ENCODE assay signal across 8 cellular contexts in the genomic region with DNA sequence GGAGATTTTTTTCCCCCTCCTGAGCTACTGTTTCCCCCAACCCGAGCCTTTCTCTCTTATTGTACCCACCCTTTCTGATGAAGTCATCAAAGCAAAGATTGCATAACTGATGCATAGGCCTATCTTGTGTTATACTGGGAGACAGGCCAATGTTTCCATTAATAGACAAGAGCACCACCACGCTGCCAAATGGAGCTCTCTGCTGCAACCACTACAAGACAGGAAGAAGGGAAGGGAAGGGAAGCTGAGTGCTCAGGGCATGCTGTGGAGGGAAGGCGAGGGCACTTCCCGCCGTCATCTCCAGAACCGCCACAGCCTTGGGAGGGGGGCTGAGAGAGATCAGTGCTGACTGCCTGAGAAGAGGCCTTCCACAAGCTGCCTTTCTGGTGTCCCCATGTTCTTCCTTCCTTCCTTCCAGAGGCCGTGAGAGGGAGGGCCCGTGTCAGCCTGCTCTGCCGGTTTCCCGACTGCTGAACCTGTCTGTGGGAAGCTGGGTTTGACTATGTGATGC.
DNase-seq lines count a peak whose midpoint lies in the region; ATAC-seq and TF ChIP-seq lines count a peak whose summit lies in the region.

No MANE protein-coding gene starts in this region.

- no peaks in the 10 kb centered on the region for H3K36me3 Mint-ChIP-seq in Caco-2 (ENCODE audit: insufficient read depth, unreplicated experiment)

- in situ Hi-C loops in brain microvascular endothelial cell (cut with HindIII; ENCODE audit: low pct_ligation_motif_present, low sequenced_read_pairs): no loop called here

- no peak for TF ChIP-seq CTCF in Caco-2 (IDR thresholded peaks at IDR 0.05; ENCODE audit: insufficient read depth in 1 of 2, low read depth in 1 of 2, low read length in 1 of 2, severe bottlenecking in 1 of 2, unreplicated experiment in 1 of 2)
- TF ChIP-seq CTCF in brain microvascular endothelial cell (IDR thresholded peaks at IDR 0.05; ENCODE audit: low read depth, low read length, missing control alignments): peak; percentile 59
- no peak for TF ChIP-seq CTCF in suprapubic skin (IDR thresholded peaks at IDR 0.05)

- peak overlapping the region; percentile 42 for H3K27ac Mint-ChIP-seq in Caco-2 (ENCODE audit: unreplicated experiment)

- no peaks in the 10 kb centered on the region for H3K27me3 Mint-ChIP-seq in Caco-2 (ENCODE audit: insufficient read depth, unreplicated experiment)

- CTCF ChIA-PET in Caco-2 (lab: Charles Lee): interaction anchor here (0.7 to 1.4 kb wide), 2 partner anchors 84 to 514 kb away, joined by 3 to 4 read pairs; no protein-coding TSS in a partner anchor

- no peak overlapping the region for H3K4me3 Mint-ChIP-seq in Caco-2 (ENCODE audit: unreplicated experiment)

- H3K27me3 ChIP-seq in Caco-2 (replicated peaks; ENCODE audit: control insufficient read depth, insufficient read depth, low read length) (no peaks in the 10 kb centered on the region), brain microvascular endothelial cell (replicated peaks) (no peaks in the 10 kb centered on the region), suprapubic skin (no peaks in the 10 kb centered on the region)

- H3K4me1 ChIP-seq in Caco-2 (peaks cover 32% of the 10 kb centered on the region), suprapubic skin (peaks cover 31% of the 10 kb centered on the region)

- H3K9me3 ChIP-seq in Caco-2: no peaks in the 10 kb centered on the region
- no peaks in the 10 kb centered on the region for H3K9me3 ChIP-seq in suprapubic skin

- ATAC-seq in left colon (peak; percentile 70), HG02885 (IDR thresholded peaks at IDR 0.05; ENCODE audit: poor library complexity, unreplicated experiment) (no peak), GM21515 (IDR thresholded peaks at IDR 0.05; ENCODE audit: unreplicated experiment) (no peak)

- H3K27ac ChIP-seq in brain microvascular endothelial cell (no peak overlapping the region), suprapubic skin (peak overlapping the region; percentile 89)

- no peaks in the 10 kb centered on the region for H3K9me3 Mint-ChIP-seq in Caco-2 (ENCODE audit: unreplicated experiment)

- BruUV-seq in Caco-2 (replicated peaks; lab: Mats Ljungman, UMichigan): no TSS peak

- H3K4me3 ChIP-seq in Caco-2 (ENCODE audit: low read depth, low read length) (no peak overlapping the region), brain microvascular endothelial cell (ENCODE audit: low read depth, low read length) (no peak overlapping the region), suprapubic skin (peak overlapping the region; percentile 18)

- TF ChIP-seq EP300 in suprapubic skin (IDR thresholded peaks at IDR 0.05): no peak

- intact Hi-C loops in Caco-2 (cut with micrococcal nuclease; ENCODE audit: unreplicated experiment) (no loop called here), left colon (cut with DNase I, micrococcal nuclease) (no loop called here)

- H3K4me1 Mint-ChIP-seq in Caco-2 (ENCODE audit: low read depth, unreplicated experiment): peaks cover 27% of the 10 kb centered on the region

- WGBS in suprapubic skin: 25% methylated on average over 10 of the region's 10 CpGs

- no peak for DNase-seq in Caco-2
- peak; percentile 43 for DNase-seq in NCI-H2107 (lab: John Stamatoyannopoulos, UW)
- peak; percentile 90 for DNase-seq in brain microvascular endothelial cell
- peak in 1 of 2 donors; percentile 61 for DNase-seq in left colon
- peak in 1 of 2 donors; percentile 79 for DNase-seq in suprapubic skin (ENCODE audit: low spot score in 2 of 2)
- no peak for DNase-seq in NCI-H82 (lab: John Stamatoyannopoulos, UW)

- POLR2A ChIA-PET in Caco-2 (lab: Charles Lee): no interaction called here

- TF ChIP-seq POLR2A in suprapubic skin (IDR thresholded peaks at IDR 0.05): no peak

- H3K36me3 ChIP-seq in Caco-2 (ENCODE audit: control insufficient read depth, insufficient read depth, low read length) (no peaks in the 10 kb centered on the region), brain microvascular endothelial cell (replicated peaks) (no peaks in the 10 kb centered on the region), suprapubic skin (no peaks in the 10 kb centered on the region)

Comparison
In these comparisons a context has a peak if more than half of its experiments do, and no peak if none do; other contexts are left out.
1. DNase-seq: peak in NCI-H2107 (single experiment) and brain microvascular endothelial cell (single experiment); none in Caco-2 (0 of 2) and NCI-H82 (single experiment).